Comparison of ENCODE assay signal across 9 cellular contexts in the genomic region with DNA sequence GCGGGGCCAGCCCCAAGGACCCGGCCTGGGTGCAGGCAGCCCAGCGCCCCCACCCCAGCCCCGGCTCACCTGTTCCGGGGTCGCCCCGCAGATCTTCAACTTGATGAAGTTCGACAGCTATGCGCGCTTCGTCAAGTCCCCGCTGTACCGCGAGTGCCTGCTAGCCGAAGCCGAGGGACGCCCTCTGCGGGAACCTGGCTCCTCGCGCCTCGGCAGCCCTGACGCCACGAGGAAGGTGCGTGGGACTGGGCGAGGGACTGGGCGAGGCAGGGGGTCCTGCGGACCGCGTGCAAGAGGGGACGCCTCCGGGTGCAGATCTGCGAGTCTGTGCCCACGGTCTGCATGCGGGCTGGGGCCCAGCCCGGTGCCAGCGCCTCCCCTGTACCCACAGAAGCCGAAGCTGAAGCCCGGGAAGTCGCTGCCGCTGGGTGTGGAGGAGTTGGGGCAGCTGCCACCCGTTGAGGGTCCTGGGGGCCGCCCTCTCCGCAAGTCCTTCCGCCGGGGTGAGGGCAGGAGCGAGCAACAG. TPM values are rescaled to one million over a fixed set of nuclear protein-coding genes. Genes with fewer than 3 reads are reported as not detected.
DNase-seq lines count a peak whose midpoint lies in the region; ATAC-seq and TF ChIP-seq lines count a peak whose summit lies in the region.
"Had no signal": no experiment of that assay in that cellular context is flagged by ENCODE, and none has a peak within 500 bp of the region (broad histone marks: within the 10 kb centered on the region; RNA-seq: fewer than 3 reads in every experiment).

No MANE protein-coding gene starts in this region.

- H3K9ac ChIP-seq in stomach smooth muscle (ENCODE audit: low read length in 2 of 2) = peak overlapping the region in 1 of 2 donors; percentile 88

- H3K27ac ChIP-seq in ectodermal cell (ENCODE audit: insufficient read depth, low read depth, low read length, poor library complexity, severe bottlenecking) = no peak overlapping the region
- peak overlapping the region; percentile 81 for H3K27ac ChIP-seq in lower lobe of right lung
- H3K27ac ChIP-seq in stomach smooth muscle (ENCODE audit: low read length) = peak overlapping the region; percentile 93

- no peak overlapping the region for H3K27ac Mint-ChIP-seq in HFFc6
- H3K27ac Mint-ChIP-seq in activated CD8-positive, alpha-beta T cell treated with anti-CD3 and anti-CD28 coated beads, Interleukin-2, amount 10 ng/mL, durations not matched to agents 7 days and 5 days = no peak overlapping the region

- H3K4me1 ChIP-seq in ectodermal cell (ENCODE audit: control insufficient read depth, insufficient read depth, low read length) (peaks cover 30% of the 10 kb centered on the region), lower lobe of right lung (peaks cover 67% of the 10 kb centered on the region), stomach smooth muscle (ENCODE audit: control insufficient read depth, insufficient read depth, low read length) (peaks cover 41% of the 10 kb centered on the region)

- H3K4me1 Mint-ChIP-seq in HFFc6 (ENCODE audit: low read depth) = peaks cover 28% of the 10 kb centered on the region
- H3K4me1 Mint-ChIP-seq in activated CD8-positive, alpha-beta T cell treated with anti-CD3 and anti-CD28 coated beads, Interleukin-2, amount 10 ng/mL, durations not matched to agents 7 days and 5 days (ENCODE audit: low read depth) = peaks cover 72% of the 10 kb centered on the region

- 35 to 37% methylated on average over 46 of the region's 46 CpGs for WGBS in ectodermal cell, 2 experiments

- intact Hi-C loops in lower lobe of right lung (cut with DNase I) = no loop called here

- H3K36me3 ChIP-seq in ectodermal cell (ENCODE audit: control insufficient read depth, insufficient read depth, low read length) = no peaks in the 10 kb centered on the region
- H3K36me3 ChIP-seq in lower lobe of right lung = peaks cover 10% of the 10 kb centered on the region
- no peaks in the 10 kb centered on the region for H3K36me3 ChIP-seq in stomach smooth muscle (ENCODE audit: control insufficient read depth in 2 of 2, insufficient read depth in 2 of 2, low read length in 2 of 2)

- no peaks in the 10 kb centered on the region; the same call in 1 of the 2 replicates for H3K36me3 Mint-ChIP-seq in HFFc6 (ENCODE audit: low read depth)
- H3K36me3 Mint-ChIP-seq in activated CD8-positive, alpha-beta T cell treated with anti-CD3 and anti-CD28 coated beads, Interleukin-2, amount 10 ng/mL, durations not matched to agents 7 days and 5 days (ENCODE audit: low read depth) = peaks cover 61% of the 10 kb centered on the region

- DNase-seq in HFFc6 (no peak), lower lobe of right lung (no peak), NCI-H2227 treated with DMSO at 0.1 percent for 48 hours (lab: John Stamatoyannopoulos, UW) (no peak)
- DNase-seq in activated CD8-positive, alpha-beta T cell treated with anti-CD3 and anti-CD28 coated beads, Interleukin-2, amount 10 ng/mL, durations not matched to agents 7 days and 5 days = no peak
- no peak for DNase-seq in activated CD4-positive, alpha-beta T cell treated with anti-CD3 and anti-CD28 coated beads for 4 hours
- DNase-seq: NCI-H2029 treated with DMSO at 0.1 percent for 48 hours had no signal

- H3K27me3 ChIP-seq in ectodermal cell (ENCODE audit: control insufficient read depth, insufficient read depth, low read length, poor library complexity, severe bottlenecking) = peaks cover 34% of the 10 kb centered on the region
- H3K27me3 ChIP-seq in lower lobe of right lung (ENCODE audit: low read depth) = no peaks in the 10 kb centered on the region
- H3K27me3 ChIP-seq in stomach smooth muscle (ENCODE audit: control insufficient read depth in 1 of 2, insufficient read depth in 2 of 2, low read length in 2 of 2) = no peaks in the 10 kb centered on the region

- TF ChIP-seq CTCF in HFFc6 (IDR thresholded peaks at IDR 0.05) = peak; percentile 30; the same call in 1 of the 2 replicates
- TF ChIP-seq CTCF in lower lobe of right lung (IDR thresholded peaks at IDR 0.05) = peak; percentile 8

- peaks cover 9% of the 10 kb centered on the region; the same call in 1 of the 2 replicates for H3K27me3 Mint-ChIP-seq in HFFc6 (ENCODE audit: insufficient read depth)
- no peaks in the 10 kb centered on the region for H3K27me3 Mint-ChIP-seq in activated CD8-positive, alpha-beta T cell treated with anti-CD3 and anti-CD28 coated beads, Interleukin-2, amount 10 ng/mL, durations not matched to agents 7 days and 5 days (ENCODE audit: low read depth)

- peak overlapping the region; percentile 86 for H3K4me3 Mint-ChIP-seq in HFFc6
- no peak overlapping the region for H3K4me3 Mint-ChIP-seq in activated CD8-positive, alpha-beta T cell treated with anti-CD3 and anti-CD28 coated beads, Interleukin-2, amount 10 ng/mL, durations not matched to agents 7 days and 5 days

- peak overlapping the region; percentile 43 for H3K4me3 ChIP-seq in ectodermal cell (ENCODE audit: insufficient read depth, low read depth, low read length)
- peak overlapping the region; percentile 63 for H3K4me3 ChIP-seq in lower lobe of right lung
- H3K4me3 ChIP-seq in stomach smooth muscle (ENCODE audit: low read length in 2 of 2) = peak overlapping the region; percentile 56 to 75

- H3K9me3 ChIP-seq in ectodermal cell (ENCODE audit: control insufficient read depth, low read length) (no peaks in the 10 kb centered on the region), lower lobe of right lung (no peaks in the 10 kb centered on the region), stomach smooth muscle (ENCODE audit: control insufficient read depth in 2 of 2, low read length in 2 of 2) (no peaks in the 10 kb centered on the region)

- CTCF ChIA-PET in activated CD8-positive, alpha-beta T cell treated with anti-CD3 and anti-CD28 coated beads, Interleukin-2, amount 10 ng/mL, durations not matched to agents 7 days and 5 days (lab: Charles Lee) = no interaction called here

- H3K9me3 Mint-ChIP-seq in HFFc6 = no peaks in the 10 kb centered on the region
- H3K9me3 Mint-ChIP-seq in activated CD8-positive, alpha-beta T cell treated with anti-CD3 and anti-CD28 coated beads, Interleukin-2, amount 10 ng/mL, durations not matched to agents 7 days and 5 days (ENCODE audit: insufficient read depth) = no peaks in the 10 kb centered on the region

- peak; percentile 0 to 1 for ATAC-seq in lower lobe of right lung
- no peak for ATAC-seq in GM21619 (IDR thresholded peaks at IDR 0.05; ENCODE audit: unreplicated experiment)
- no peak for ATAC-seq in activated CD8-positive, alpha-beta T cell treated with anti-CD3 and anti-CD28 coated beads, Interleukin-2, amount 10 ng/mL, durations not matched to agents 7 days and 5 days

- POLR2A ChIA-PET in activated CD8-positive, alpha-beta T cell treated with anti-CD3 and anti-CD28 coated beads, Interleukin-2, amount 10 ng/mL, durations not matched to agents 7 days and 5 days (lab: Charles Lee) = no interaction called here

RNA-seq across cellular contexts. Expression of gene RGS14, which starts 9.7 kb away (rescaled TPM):
- 1 to 10 TPM; 1.0 to 2.2 (median 1.2) TPM for total RNA-seq in HFFc6 (2021; fragmentation: NEBNext Ultra II Directional; extraction: Animal tissue kit (Norgen Biotek cat#: 25700))
- 8.8 TPM for polyA plus RNA-seq in ectodermal cell (2013, experiment 1 of 4)
- polyA plus RNA-seq in ectodermal cell (2013, experiment 2 of 4) = 8.0 TPM
- 14.7 TPM for polyA plus RNA-seq in ectodermal cell (2013, experiment 3 of 4)
- 12.6 TPM for polyA plus RNA-seq in ectodermal cell (2013, experiment 4 of 4)
- 16.2 TPM for total RNA-seq in lower lobe of right lung
- total RNA-seq in activated CD8-positive, alpha-beta T cell treated with anti-CD3 and anti-CD28 coated beads, Interleukin-2, amount 10 ng/mL, durations not matched to agents 7 days and 5 days = 100 to 1,000 TPM; 112 to 117 TPM

RNA-seq across cellular contexts. Expression of gene LMAN2, which starts 15.9 kb away (rescaled TPM):
- total RNA-seq in HFFc6 (2021; fragmentation: NEBNext Ultra II Directional; extraction: Animal tissue kit (Norgen Biotek cat#: 25700)) = 100 to 1,000 TPM; 153 to 169 (median 164) TPM
- polyA plus RNA-seq in ectodermal cell (2013, experiment 1 of 4) = 141 TPM
- 132 TPM for polyA plus RNA-seq in ectodermal cell (2013, experiment 2 of 4)
- polyA plus RNA-seq in ectodermal cell (2013, experiment 3 of 4) = 116 TPM
- 129 TPM for polyA plus RNA-seq in ectodermal cell (2013, experiment 4 of 4)
- 108 TPM for total RNA-seq in lower lobe of right lung
- total RNA-seq in activated CD8-positive, alpha-beta T cell treated with anti-CD3 and anti-CD28 coated beads, Interleukin-2, amount 10 ng/mL, durations not matched to agents 7 days and 5 days = 100 to 1,000 TPM; 119 to 127 TPM

RNA-seq across cellular contexts. Expression of gene SLC34A1, which starts 16.8 kb away (rescaled TPM):
- not detected for total RNA-seq in HFFc6 (2021; fragmentation: NEBNext Ultra II Directional; extraction: Animal tissue kit (Norgen Biotek cat#: 25700))
- polyA plus RNA-seq in ectodermal cell (2013, experiment 1 of 4) = not detected
- polyA plus RNA-seq in ectodermal cell (2013, experiment 2 of 4) = not detected
- polyA plus RNA-seq in ectodermal cell (2013, experiment 3 of 4) = not detected
- polyA plus RNA-seq in ectodermal cell (2013, experiment 4 of 4) = not detected
- total RNA-seq in lower lobe of right lung = not detected
- 1 to 10 TPM; 2.0 to 2.1 TPM for total RNA-seq in activated CD8-positive, alpha-beta T cell treated with anti-CD3 and anti-CD28 coated beads, Interleukin-2, amount 10 ng/mL, durations not matched to agents 7 days and 5 days

RNA-seq across cellular contexts. Expression of gene PFN3, which starts 33.1 kb away (rescaled TPM):
- total RNA-seq in HFFc6 (2021; fragmentation: NEBNext Ultra II Directional; extraction: Animal tissue kit (Norgen Biotek cat#: 25700)) = not detected
- not detected for polyA plus RNA-seq in ectodermal cell (2013, experiment 1 of 4)
- not detected for polyA plus RNA-seq in ectodermal cell (2013, experiment 2 of 4)
- polyA plus RNA-seq in ectodermal cell (2013, experiment 3 of 4) = not detected
- polyA plus RNA-seq in ectodermal cell (2013, experiment 4 of 4) = not detected
- total RNA-seq in lower lobe of right lung = not detected
- not detected for total RNA-seq in activated CD8-positive, alpha-beta T cell treated with anti-CD3 and anti-CD28 coated beads, Interleukin-2, amount 10 ng/mL, durations not matched to agents 7 days and 5 days

RNA-seq across cellular contexts. Expression of gene F12, which starts 42.0 kb away (rescaled TPM):
- total RNA-seq in HFFc6 (2021; fragmentation: NEBNext Ultra II Directional; extraction: Animal tissue kit (Norgen Biotek cat#: 25700)) = 1 to 10 TPM in 1 of 6 experiments, under 1 TPM in 5; 0.63 to 1.2 (median 0.87) TPM
- 0.78 TPM for polyA plus RNA-seq in ectodermal cell (2013, experiment 1 of 4)
- polyA plus RNA-seq in ectodermal cell (2013, experiment 2 of 4) = 0.41 TPM
- 0.43 TPM for polyA plus RNA-seq in ectodermal cell (2013, experiment 3 of 4)
- 1.0 TPM for polyA plus RNA-seq in ectodermal cell (2013, experiment 4 of 4)
- total RNA-seq in lower lobe of right lung = 0.80 TPM
- 1 to 10 TPM; 3.2 to 3.5 TPM for total RNA-seq in activated CD8-positive, alpha-beta T cell treated with anti-CD3 and anti-CD28 coated beads, Interleukin-2, amount 10 ng/mL, durations not matched to agents 7 days and 5 days

Comparison
In these comparisons a context has a peak if more than half of its experiments do, and no peak if none do; other contexts are left out.
1. ATAC-seq: peak in lower lobe of right lung (2 of 2); none in GM21619 (single experiment) and activated CD8-positive, alpha-beta T cell treated with anti-CD3 and anti-CD28 coated beads, Interleukin-2, amount 10 ng/mL, durations not matched to agents 7 days and 5 days (single experiment).
2. Peak in every context shown above with its lines, with median percentiles within 50 percentile points of each other: H3K4me3 ChIP-seq.